ENCODE assay signal across 8 cellular contexts in the genomic region with DNA sequence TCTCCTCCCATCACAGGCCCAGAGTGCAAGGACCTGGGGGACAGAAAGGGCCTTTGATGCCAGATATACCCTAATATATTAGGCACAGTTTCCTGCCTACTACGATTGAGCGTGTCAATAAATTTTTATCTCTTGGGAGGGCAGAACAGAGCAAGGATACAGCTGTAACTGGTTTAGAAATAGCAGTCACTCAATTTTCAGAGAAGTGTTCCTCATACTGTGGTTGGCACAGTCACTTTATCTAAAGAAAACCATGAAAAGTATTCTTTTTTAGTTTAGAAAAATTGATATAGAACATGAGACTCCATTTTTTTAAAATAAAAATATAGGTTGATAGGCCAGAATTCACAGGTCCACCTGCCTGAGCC. TPM values are rescaled to one million over a fixed set of nuclear protein-coding genes. Genes with fewer than 3 reads are reported as not detected.
DNase-seq lines count a peak whose midpoint lies in the region; ATAC-seq, FAIRE-seq and TF ChIP-seq lines count a peak whose summit lies in the region.

No MANE protein-coding gene starts in this region.

- H3K4me3 Mint-ChIP-seq in chondrocyte (ENCODE audit: unreplicated experiment) (peak overlapping the region; percentile 99), CD14-positive monocyte (peak overlapping the region in 1 of 2 donors; percentile 35)

- H3K4me1 Mint-ChIP-seq in chondrocyte (ENCODE audit: low read depth) (peaks cover 13% of the 10 kb centered on the region), CD14-positive monocyte (peaks cover 11% of the 10 kb centered on the region)

- H3K9me3 ChIP-seq in pancreas: peaks cover 0 to 3% (median 0%) of the 10 kb centered on the region in 4 donors

- H3K27me3 ChIP-seq in pancreas: no peaks in the 10 kb centered on the region

- CTCF ChIA-PET in GM10248 (lab: Yijun Ruan, JAX): no interaction called here

- H3K4me3 ChIP-seq in pancreas: peak overlapping the region; percentile 37 to 63 (median 50)

- peak overlapping the region in 1 of 4 donors; percentile 34 for H3K27ac ChIP-seq in pancreas

- TF ChIP-seq POLR2A in GM18505 (IDR thresholded peaks at IDR 0.05; ENCODE audit: borderline replicate concordance, extremely low read depth, insufficient read depth, insufficient read length): no peak

- H3K4me1 ChIP-seq in pancreas: peaks cover 0 to 3% (median 0%) of the 10 kb centered on the region in 3 donors

- H3K27me3 Mint-ChIP-seq in chondrocyte (ENCODE audit: low read depth): no peaks in the 10 kb centered on the region
- no peaks in the 10 kb centered on the region for H3K27me3 Mint-ChIP-seq in CD14-positive monocyte (ENCODE audit: low read depth in 3 of 3)

- H3K36me3 Mint-ChIP-seq in chondrocyte (ENCODE audit: low read depth): peaks cover 9% of the 10 kb centered on the region
- peaks cover under 1 to 14% of the 10 kb centered on the region in 2 donors for H3K36me3 Mint-ChIP-seq in CD14-positive monocyte

- H3K36me3 ChIP-seq in pancreas: peaks cover 0 to under 1% (median 0%) of the 10 kb centered on the region in 3 donors

- TF ChIP-seq CTCF in GM10248 (IDR thresholded peaks at IDR 0.05; ENCODE audit: control extremely low read depth, extremely low read depth, low read depth, missing control alignments) (no peak), chondrocyte (IDR thresholded peaks at IDR 0.05) (no peak), pancreas (IDR thresholded peaks at IDR 0.05) (no peak), CD14-positive monocyte (IDR thresholded peaks at IDR 0.05) (no peak)

- H3K9me3 Mint-ChIP-seq in chondrocyte (ENCODE audit: low read depth) (peaks cover 28% of the 10 kb centered on the region), CD14-positive monocyte (peaks cover 10 to 30% (median 15%) of the 10 kb centered on the region in 7 donors)

- H3K27ac Mint-ChIP-seq in chondrocyte (ENCODE audit: unreplicated experiment) (peak overlapping the region; percentile 99), CD14-positive monocyte (peak overlapping the region in 1 of 7 donors; percentile 78)

- intact Hi-C loops in pancreas (cut with DNase I): no loop called here
- intact Hi-C loops in CD14-positive monocyte (cut with micrococcal nuclease): no loop called here

- peak; percentile 21 for ATAC-seq in HG03280 (IDR thresholded peaks at IDR 0.05; ENCODE audit: unreplicated experiment)
- peak in 2 of 4 donors; percentile 2 to 3 for ATAC-seq in pancreas
- ATAC-seq in GM18505 (IDR thresholded peaks at IDR 0.05; ENCODE audit: unreplicated experiment): no peak

- 72 to 83% methylated on average over 2 of the region's 2 CpGs for WGBS in pancreas, 2 donors

- peak; percentile 5 for DNase-seq in GM10248 (ENCODE audit: extremely low spot score)
- DNase-seq in chondrocyte (ENCODE audit: low spot score): no peak
- DNase-seq in pancreas: no peak
- DNase-seq in CD14-positive monocyte (ENCODE audit: low spot score): no peak
- no peak for DNase-seq in NCI-H2107 treated with DMSO at 0.1 percent for 48 hours (lab: John Stamatoyannopoulos, UW; ENCODE audit: unreplicated experiment)
- no peak for DNase-seq in HTR-8/SVneo (ENCODE audit: insufficient read length, low spot score)

- FAIRE-seq in pancreas (lab: Jason Lieb, UNC) (no peak), HTR-8/SVneo (lab: Jason Lieb, UNC) (no peak)

- POLR2A ChIA-PET in GM10248 (lab: Yijun Ruan, JAX): interaction anchor here (0.5 kb wide), 1 partner anchor 229 kb away, joined by 4 read pairs; a partner anchor contains a TSS

RNA-seq across cellular contexts. Expression of a gene that starts 0.5 kb away (rescaled TPM):
- 6.6 to 9.9 TPM (median 9.3 TPM) in 3 replicates for total RNA-seq in chondrocyte
- total RNA-seq in pancreas: 1 to 10 TPM; 1.2 to 5.2 (median 2.9) TPM
- 1 to 10 TPM; 2.9 to 7.3 TPM for polyA plus RNA-seq in pancreas
- polyA plus RNA-seq in CD14-positive monocyte: 1 to 10 TPM; 1.2 to 1.4 TPM

RNA-seq across cellular contexts. Expression of a gene that starts 19.2 kb away (rescaled TPM):
- total RNA-seq in chondrocyte: 2.2 to 3.9 TPM (median 3.3 TPM) in 3 replicates
- total RNA-seq in pancreas: 1 to 10 TPM in 5 of 6 donors, under 1 TPM in 1; 0.79 to 2.9 (median 2.0) TPM
- 1 to 10 TPM in 1 of 2 donors, under 1 TPM in 1; 0.84 to 1.9 TPM for polyA plus RNA-seq in pancreas
- polyA plus RNA-seq in CD14-positive monocyte: 1 to 10 TPM; 1.0 to 1.3 TPM

RNA-seq across cellular contexts. Expression of a gene that starts 32.5 kb away (rescaled TPM):
- total RNA-seq in chondrocyte: 7.9 to 9.2 TPM (median 8.7 TPM) in 3 replicates
- total RNA-seq in pancreas: 1 to 10 TPM in 5 of 6 donors, under 1 TPM in 1; 0.98 to 3.9 (median 1.5) TPM
- polyA plus RNA-seq in pancreas: 1 to 10 TPM in 1 of 2 donors, under 1 TPM in 1; 0.65 to 1.3 TPM
- polyA plus RNA-seq in CD14-positive monocyte: under 1 TPM in 1 of 2 donors, not detected in 1; 0.13 TPM

RNA-seq across cellular contexts. Expression of a gene that starts 41.7 kb away (rescaled TPM):
- total RNA-seq in chondrocyte (5.8 to 8.5 TPM (median 6.3 TPM) in 3 replicates), pancreas (1 to 10 TPM; 1.2 to 1.7 (median 1.5) TPM)
- polyA plus RNA-seq in pancreas (1 to 10 TPM; 1.3 to 3.6 TPM), CD14-positive monocyte (1 to 10 TPM; 1.0 to 1.1 TPM)

RNA-seq across cellular contexts. Expression of a gene that starts 48.4 kb away (rescaled TPM):
- total RNA-seq in chondrocyte (14.4 to 18.8 TPM (median 15.5 TPM) in 3 replicates), pancreas (1 to 10 TPM; 2.7 to 8.7 (median 4.4) TPM)
- polyA plus RNA-seq in pancreas (1 to 10 TPM; 2.3 to 5.1 TPM), CD14-positive monocyte (1 to 10 TPM; 2.1 to 6.0 TPM)
